26 cellular contexts compared by ENCODE assay signal in the genomic region with DNA sequence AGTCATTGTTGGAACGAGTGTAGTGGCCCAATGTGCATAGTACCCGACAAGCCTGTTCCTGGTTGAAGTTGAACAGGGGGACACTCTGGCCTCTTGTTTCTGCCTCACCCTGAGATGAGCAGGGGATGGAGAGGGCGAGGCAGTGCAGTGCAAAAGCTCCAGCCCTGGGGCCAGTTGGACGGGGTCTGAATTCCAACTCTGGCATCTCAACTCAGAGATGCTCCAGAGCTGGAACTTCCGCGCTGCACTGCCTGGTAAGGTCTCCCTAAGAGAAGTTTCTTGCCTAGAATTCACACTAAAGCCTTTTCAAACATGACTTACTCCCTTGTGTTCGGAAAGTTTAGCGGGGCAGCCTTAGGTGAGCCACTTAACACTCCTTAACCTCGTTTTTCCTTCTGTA.
"Had no signal": no experiment of that assay in that cellular context is flagged by ENCODE, and none has a peak within 500 bp of the region (broad histone marks: within the 10 kb centered on the region; RNA-seq: fewer than 3 reads in every experiment).

No MANE protein-coding gene starts in this region.

- H3K36me3 ChIP-seq: neural progenitor cell, uterus had no signal

- ATAC-seq: foreskin keratinocyte; gastroesophageal sphincter; heart right ventricle; left cardiac atrium; left lung; naive thymus-derived CD8-positive, alpha-beta T cell; stimulated activated effector memory CD8-positive, alpha-beta T cell treated with anti-CD3 and anti-CD28 coated beads, Interleukin-12 subunit alpha, Interleukin-12 subunit beta, amount 100 ng/mL, for 72 hours; stimulated activated naive CD8-positive, alpha-beta T cell treated with anti-CD3 and anti-CD28 coated beads, Interleukin-15, Interleukin-2, amounts not matched to agents 100 U/mL and 50 U/mL, for 24 hours; upper lobe of right lung had no signal

- H3K9me3 Mint-ChIP-seq: naive thymus-derived CD8-positive, alpha-beta T cell; stimulated activated effector memory CD8-positive, alpha-beta T cell treated with anti-CD3 and anti-CD28 coated beads, Interleukin-12 subunit alpha, Interleukin-12 subunit beta, amount 100 ng/mL, for 72 hours had no signal

- H3K9me3 ChIP-seq: esophagus muscularis mucosa, gastroesophageal sphincter, heart right ventricle, left lung, prostate gland, right atrium auricular region, sigmoid colon, suprapubic skin, transverse colon, upper lobe of right lung, uterus had no signal

- H3K4me1 ChIP-seq: esophagus muscularis mucosa, gastroesophageal sphincter, left lung, neural progenitor cell, parathyroid adenoma, prostate gland, right atrium auricular region, sigmoid colon, transverse colon, upper lobe of right lung, uterus had no signal

- H3K27ac Mint-ChIP-seq: neural progenitor cell; stimulated activated effector memory CD8-positive, alpha-beta T cell treated with anti-CD3 and anti-CD28 coated beads, Interleukin-12 subunit alpha, Interleukin-12 subunit beta, amount 100 ng/mL, for 72 hours had no signal

- H3K4me2 ChIP-seq: neural progenitor cell had no signal

- H3K27ac ChIP-seq: coronary artery, esophagus muscularis mucosa, foreskin keratinocyte, gastroesophageal sphincter, heart right ventricle, left lung, neural progenitor cell, parathyroid adenoma, prostate gland, right atrium auricular region, sigmoid colon, suprapubic skin, transverse colon, upper lobe of right lung, uterus had no signal

- H3K27me3 ChIP-seq: esophagus muscularis mucosa, foreskin keratinocyte, gastroesophageal sphincter, heart right ventricle, left lung, neural progenitor cell, right atrium auricular region, sigmoid colon, suprapubic skin, transverse colon, upper lobe of right lung, uterus had no signal

- H3K9ac ChIP-seq: neural progenitor cell, parathyroid adenoma had no signal

- H3K27me3 Mint-ChIP-seq: naive thymus-derived CD8-positive, alpha-beta T cell had no signal

- H3K4me3 Mint-ChIP-seq: naive thymus-derived CD8-positive, alpha-beta T cell; neural progenitor cell; stimulated activated effector memory CD8-positive, alpha-beta T cell treated with anti-CD3 and anti-CD28 coated beads, Interleukin-12 subunit alpha, Interleukin-12 subunit beta, amount 100 ng/mL, for 72 hours had no signal

- H3K4me3 ChIP-seq: coronary artery, esophagus muscularis mucosa, gastroesophageal sphincter, heart right ventricle, left lung, neural progenitor cell, prostate gland, right atrium auricular region, sigmoid colon, suprapubic skin, transverse colon, upper lobe of right lung, uterus had no signal

- H3K4me1 Mint-ChIP-seq: neural progenitor cell had no signal

- DNase-seq: dermis blood vessel endothelial cell; effector memory CD4-positive, alpha-beta T cell; foreskin keratinocyte; heart right ventricle; hippocampal formation; left cardiac atrium; left lung; mesenchymal stem cell; midbrain; naive thymus-derived CD8-positive, alpha-beta T cell; sigmoid colon; stimulated activated CD4-positive, alpha-beta T cell treated with anti-CD3 and anti-CD28 coated beads, Interleukin-2, amount 100 ng/mL, for 24 hours; stimulated activated CD4-positive, alpha-beta T cell treated with anti-CD3 and anti-CD28 coated beads, Interleukin-4, amount 100 ng/mL, for 24 hours; stimulated activated naive CD8-positive, alpha-beta T cell treated with anti-CD3 and anti-CD28 coated beads, Interleukin-15, Interleukin-2, amounts not matched to agents 100 U/mL and 50 U/mL, for 24 hours; transverse colon; upper lobe of right lung; uterus had no signal

- H2AFZ ChIP-seq: neural progenitor cell, parathyroid adenoma had no signal
